In the genomic region with DNA sequence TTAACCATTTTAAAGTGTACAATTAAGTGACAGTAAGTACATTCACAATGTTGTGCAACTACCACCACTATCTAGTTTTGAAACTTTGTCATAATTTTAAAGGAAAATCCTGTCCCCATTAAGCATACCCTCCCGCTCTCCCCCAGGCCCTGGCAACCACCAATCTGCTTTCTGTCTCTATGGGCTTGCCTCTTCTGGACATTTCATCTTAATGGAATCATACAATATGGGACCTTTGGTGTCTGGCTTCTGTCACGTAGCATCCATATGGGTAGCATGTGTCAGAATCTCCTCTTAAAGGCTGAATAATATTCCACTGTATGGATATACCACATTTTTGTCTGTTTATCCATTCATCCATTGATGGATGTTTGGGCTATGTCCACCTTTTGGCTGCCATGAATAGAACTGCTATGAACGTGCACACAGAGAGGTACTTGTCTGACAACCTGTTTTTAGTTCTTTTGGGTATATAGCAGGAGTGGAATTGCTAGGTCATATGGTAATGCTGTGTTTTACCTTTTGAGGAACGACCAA, we compare ENCODE assay signal across 24 cellular contexts.
"Had no signal": no experiment of that assay in that cellular context is flagged by ENCODE, and none has a peak within 500 bp of the region (broad histone marks: within the 10 kb centered on the region; RNA-seq: fewer than 3 reads in every experiment).

No MANE protein-coding gene starts in this region.

- H3K4me2 ChIP-seq: KMS-11 had no signal

- H3K9me3 ChIP-seq: SJSA1 had no signal

- DNase-seq: Kasumi-1, MM.1S, NCI-H1092 treated with DMSO at 0.1 percent for 48 hours, NCI-H1436, NCI-H187, NCI-H2029, NCI-H2081 treated with DMSO at 0.1 percent for 48 hours, NCI-H2171, NCI-H226, NCI-H446, NCI-H510A, NCI-H524 treated with DMSO at 0.1 percent for 48 hours, NCI-H69, NCI-H774, Right ventricle myocardium superior, RPMI8226, SIG-M5 had no signal

- FAIRE-seq: HTR-8/SVneo, K562, RCC 7860 had no signal

- H3K4me1 ChIP-seq: SJSA1 had no signal

- H3K4me3 ChIP-seq: K562, SJSA1, SK-N-MC had no signal

- H3K27ac ChIP-seq: HL-60, KMS-11, SJSA1, SK-N-MC had no signal

- ATAC-seq: K562 had no signal
